In genomic region chr10:77710759-77711682, GRCh38 we compare ENCODE assay signal across 1 cellular context.
A peak's percentile ranks its signal among the peaks of the same experiment; 100 is the strongest.
TF ChIP-seq lines count a peak whose summit lies in the region.

No MANE protein-coding gene starts in this region.

TF ChIP-seq in GM12878, 131 proteins besides CTCF, POLR2A, EP300 and RAD21 (continued from another document and continues in another):
- no peak for TF ChIP-seq ATF2 (IDR thresholded peaks at IDR 0.05; ENCODE audit: low read length)
- TF ChIP-seq E4F1 (IDR thresholded peaks at IDR 0.05; ENCODE audit: borderline replicate concordance, partially characterized antibody) = no peak
- no peak for TF ChIP-seq MXI1 (IDR thresholded peaks at IDR 0.05; ENCODE audit: low read depth, low read length)
- TF ChIP-seq SUZ12 (IDR thresholded peaks at IDR 0.05; ENCODE audit: unreplicated experiment) = no peak
- TF ChIP-seq SMAD1 (IDR thresholded peaks at IDR 0.05; ENCODE audit: low read depth, partially characterized antibody) = no peak
- no peak for TF ChIP-seq POLR2AphosphoS2 (IDR thresholded peaks at IDR 0.05; ENCODE audit: low read depth, low read length)
- no peak for TF ChIP-seq RCOR1 (conservative IDR thresholded peaks at IDR 0.05; ENCODE audit: low read depth, low read length)
- no peak for TF ChIP-seq ZBTB4 (CRISPR knock-in tag; IDR thresholded peaks at IDR 0.05)
- no peak for TF ChIP-seq ZNF687 (IDR thresholded peaks at IDR 0.05)
- TF ChIP-seq MAX (IDR thresholded peaks at IDR 0.05; ENCODE audit: low read depth, low read length) = peak; percentile 42
- no peak for TF ChIP-seq CEBPB (IDR thresholded peaks at IDR 0.05; ENCODE audit: borderline replicate concordance in 1 of 2, low read depth in 2 of 2, low read length in 2 of 2)
- TF ChIP-seq DPF2 (IDR thresholded peaks at IDR 0.05) = 0 out of 2 replicates have a peak, but pooled peaks have one; percentile 43
- TF ChIP-seq FOXM1 (IDR thresholded peaks at IDR 0.05; ENCODE audit: low read depth, low read length) = no peak
- no peak for TF ChIP-seq BCLAF1 (IDR thresholded peaks at IDR 0.05)
- TF ChIP-seq RELA (IDR thresholded peaks at IDR 0.05; ENCODE audit: borderline replicate concordance, partially characterized antibody) = peak; percentile 82
- TF ChIP-seq HDGF (IDR thresholded peaks at IDR 0.05) = peak; percentile 73; the same call in 1 of the 2 replicates
- TF ChIP-seq ZNF207 (IDR thresholded peaks at IDR 0.05; ENCODE audit: borderline replicate concordance) = peak; percentile 52; the same call in 1 of the 2 replicates
- TF ChIP-seq ZBTB33 (IDR thresholded peaks at IDR 0.05) = no peak
- TF ChIP-seq TCF7 (IDR thresholded peaks at IDR 0.05; ENCODE audit: borderline replicate concordance) = no peak
- TF ChIP-seq HSF1 (IDR thresholded peaks at IDR 0.05; ENCODE audit: low read depth, low read length) = peak; percentile 62
- TF ChIP-seq EZH2 (IDR thresholded peaks at IDR 0.05; ENCODE audit: borderline replicate concordance, control insufficient read depth, low read depth, low read length) = no peak
- TF ChIP-seq POLR2AphosphoS5 (IDR thresholded peaks at IDR 0.05; ENCODE audit: low read length) = no peak
- peak; percentile 59 for TF ChIP-seq IKZF1 (conservative IDR thresholded peaks at IDR 0.05)
- TF ChIP-seq SPI1 (IDR thresholded peaks at IDR 0.05; ENCODE audit: borderline replicate concordance, insufficient read depth, low read depth, low read length) = no peak
- no peak for TF ChIP-seq CEBPZ (IDR thresholded peaks at IDR 0.05; ENCODE audit: low read depth, low read length)
- no peak for TF ChIP-seq JUND (IDR thresholded peaks at IDR 0.05; ENCODE audit: low read depth, low read length)
- no peak for TF ChIP-seq E2F8 (IDR thresholded peaks at IDR 0.05; ENCODE audit: low read depth, partially characterized antibody)
